In the genomic region with DNA sequence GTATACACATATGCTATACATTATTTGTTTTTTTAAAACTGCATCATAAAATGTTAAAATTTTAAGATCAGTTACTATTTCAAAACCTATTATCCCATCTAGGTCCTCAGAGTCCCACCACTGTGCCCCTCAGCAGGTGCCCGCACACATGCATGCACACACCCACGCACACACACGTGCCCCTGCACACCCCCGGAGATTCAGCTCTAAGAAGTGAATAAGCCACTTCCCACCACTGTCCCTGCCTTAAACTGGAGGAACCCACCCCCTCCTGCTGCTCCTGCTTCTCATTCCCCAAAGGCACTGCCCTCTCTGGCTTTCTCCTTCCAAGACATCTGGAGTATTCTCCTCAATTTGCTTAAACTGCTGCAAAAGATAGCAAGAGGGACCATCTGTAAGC, we compare ENCODE assay signal across 22 cellular contexts. TPM values are rescaled to one million over a fixed set of nuclear protein-coding genes. Genes with fewer than 3 reads are reported as not detected.
"Had no signal": no experiment of that assay in that cellular context is flagged by ENCODE, and none has a peak within 500 bp of the region (broad histone marks: within the 10 kb centered on the region; RNA-seq: fewer than 3 reads in every experiment).

No MANE protein-coding gene starts in this region.

- H3K27me3 ChIP-seq: foreskin keratinocyte, gastroesophageal sphincter, right lobe of liver, thyroid gland had no signal

- H3K4me3 ChIP-seq: coronary artery, esophagus muscularis mucosa, gastroesophageal sphincter, lower lobe of right lung, right lobe of liver, thyroid gland had no signal

- H3K4me1 ChIP-seq: lower lobe of right lung, thyroid gland had no signal

- H3K9me3 ChIP-seq: esophagus muscularis mucosa, gastroesophageal sphincter, lower lobe of right lung, right lobe of liver, thyroid gland had no signal

- H2AFZ ChIP-seq: parathyroid adenoma had no signal

- H3K36me3 ChIP-seq: esophagus muscularis mucosa, gastroesophageal sphincter, lower lobe of right lung, right lobe of liver, thyroid gland had no signal

- H3K79me2 ChIP-seq: parathyroid adenoma had no signal

- DNase-seq: dermis blood vessel endothelial cell; effector memory CD4-positive, alpha-beta T cell; foreskin keratinocyte; glutamatergic neuron; hypothalamus; left ventricle myocardium superior; lower lobe of right lung; naive thymus-derived CD8-positive, alpha-beta T cell; nephron progenitor cell; occipital lobe; right lobe of liver; small intestine; stimulated activated CD4-positive, alpha-beta T cell treated with anti-CD3 and anti-CD28 coated beads, Interleukin-15, amount 100 ng/mL, for 24 hours; stimulated activated CD4-positive, alpha-beta T cell treated with anti-CD3 and anti-CD28 coated beads, Interleukin-2, amount 100 ng/mL, for 48 hours; stimulated activated naive CD4-positive, alpha-beta T cell; stimulated activated naive CD8-positive, alpha-beta T cell treated with anti-CD3 and anti-CD28 coated beads, Interleukin-15, amount 100 ng/mL, for 72 hours; thyroid gland had no signal

- H3K9ac ChIP-seq: parathyroid adenoma had no signal

- H3K27ac ChIP-seq: coronary artery, esophagus muscularis mucosa, foreskin keratinocyte, gastroesophageal sphincter, lower lobe of right lung, parathyroid adenoma, right lobe of liver, thyroid gland had no signal

RNA-seq across cellular contexts. Expression of gene CASS4, which starts 58.7 kb away (rescaled TPM):
- polyA plus RNA-seq: endothelial cell of umbilical vein had no signal
